9 cellular contexts compared by ENCODE assay signal in genomic region chr14:77158175-77158908, GRCh38. TPM values are rescaled to one million over a fixed set of nuclear protein-coding genes. Genes with fewer than 3 reads are reported as not detected.
DNase-seq lines count a peak whose midpoint lies in the region; ATAC-seq and TF ChIP-seq lines count a peak whose summit lies in the region.
"Had no signal": no experiment of that assay in that cellular context is flagged by ENCODE, and none has a peak within 500 bp of the region (broad histone marks: within the 10 kb centered on the region; RNA-seq: fewer than 3 reads in every experiment).

No MANE protein-coding gene starts in this region.

- no peak overlapping the region for H3K27ac Mint-ChIP-seq in stimulated activated memory B cell treated with anti-CD40 and anti-IgM and Interleukin-4, amounts not matched to agents 10 μg/mL and 1 μg/mL and 100 μg/mL, for 72 hours
- H3K27ac Mint-ChIP-seq: activated naive CD4-positive, alpha-beta T cell treated with anti-CD3 and anti-CD28 coated beads, Interleukin-2, amount 50 U/mL, for 24 hours had no signal

- H3K9me3 ChIP-seq in fibroblast of lung (ENCODE audit: control insufficient read depth, insufficient read depth, low read depth, low read length) (no peaks in the 10 kb centered on the region), osteoblast (ENCODE audit: low read depth, low read length) (no peaks in the 10 kb centered on the region)

- H3K79me2 ChIP-seq in fibroblast of lung (ENCODE audit: control insufficient read depth, insufficient read depth, low read length) (no peaks in the 10 kb centered on the region), osteoblast (ENCODE audit: insufficient read depth, low read length) (no peaks in the 10 kb centered on the region)

- H3K4me3 ChIP-seq in fibroblast of lung (replicated peaks in 1 of 4; ENCODE audit: control extremely low read depth in 1 of 4, insufficient read depth in 1 of 4, low read depth in 3 of 4, low read length in 4 of 4) (no peak overlapping the region), osteoblast (ENCODE audit: insufficient read depth, low read length) (no peak overlapping the region)

- peaks cover 74% of the 10 kb centered on the region for H3K27me3 Mint-ChIP-seq in stimulated activated memory B cell treated with anti-CD40 and anti-IgM and Interleukin-4, amounts not matched to agents 10 μg/mL and 1 μg/mL and 100 μg/mL, for 72 hours

- H2AFZ ChIP-seq in fibroblast of lung (ENCODE audit: low read length) = peak overlapping the region; percentile 9
- peak overlapping the region; percentile 13 for H2AFZ ChIP-seq in osteoblast (ENCODE audit: low read length)

- H3K4me1 Mint-ChIP-seq in stimulated activated memory B cell treated with anti-CD40 and anti-IgM and Interleukin-4, amounts not matched to agents 10 μg/mL and 1 μg/mL and 100 μg/mL, for 72 hours = no peaks in the 10 kb centered on the region
- H3K4me1 Mint-ChIP-seq: activated naive CD4-positive, alpha-beta T cell treated with anti-CD3 and anti-CD28 coated beads, Interleukin-2, amount 50 U/mL, for 24 hours had no signal

- H3K9ac ChIP-seq in fibroblast of lung (ENCODE audit: insufficient read depth, low read length) = no peak overlapping the region

- H3K4me3 Mint-ChIP-seq in stimulated activated memory B cell treated with anti-CD40 and anti-IgM and Interleukin-4, amounts not matched to agents 10 μg/mL and 1 μg/mL and 100 μg/mL, for 72 hours = no peak overlapping the region
- H3K4me3 Mint-ChIP-seq: activated naive CD4-positive, alpha-beta T cell treated with anti-CD3 and anti-CD28 coated beads, Interleukin-2, amount 50 U/mL, for 24 hours had no signal

- H3K4me2 ChIP-seq in fibroblast of lung (ENCODE audit: extremely low read depth, insufficient read depth, low read length) = peak overlapping the region; percentile 54
- H3K4me2 ChIP-seq in osteoblast (ENCODE audit: insufficient read depth, low read length) = peak overlapping the region; percentile 23

- peaks cover 3% of the 10 kb centered on the region for H3K4me1 ChIP-seq in fibroblast of lung (ENCODE audit: control insufficient read depth, extremely low read depth, insufficient read depth, low read length)
- H3K4me1 ChIP-seq in osteoblast (ENCODE audit: insufficient read depth, low read length) = peaks cover 3% of the 10 kb centered on the region

- H3K27ac ChIP-seq in fibroblast of lung (ENCODE audit: insufficient read depth, low read length) = no peak overlapping the region
- H3K27ac ChIP-seq in osteoblast (ENCODE audit: low read depth, low read length) = no peak overlapping the region

- H3K27me3 ChIP-seq in fibroblast of lung (ENCODE audit: control insufficient read depth, insufficient read depth, low read length) (peaks cover 13% of the 10 kb centered on the region), osteoblast (ENCODE audit: insufficient read depth, low read length) (peaks cover 15% of the 10 kb centered on the region)

- no peak for ATAC-seq in stimulated activated memory B cell treated with anti-CD40 and anti-IgM and Interleukin-4, amounts not matched to agents 10 μg/mL and 1 μg/mL and 100 μg/mL, for 72 hours

- H3K9me3 Mint-ChIP-seq in stimulated activated memory B cell treated with anti-CD40 and anti-IgM and Interleukin-4, amounts not matched to agents 10 μg/mL and 1 μg/mL and 100 μg/mL, for 72 hours = no peaks in the 10 kb centered on the region
- H3K9me3 Mint-ChIP-seq: activated naive CD4-positive, alpha-beta T cell treated with anti-CD3 and anti-CD28 coated beads, Interleukin-2, amount 50 U/mL, for 24 hours had no signal

- TF ChIP-seq CTCF in fibroblast of lung (conservative IDR thresholded peaks at IDR 0.05 in 1 of 2, IDR thresholded peaks at IDR 0.05 in 1 of 2; ENCODE audit: low read depth in 1 of 2, low read length in 2 of 2) = no peak
- TF ChIP-seq CTCF in osteoblast (IDR thresholded peaks at IDR 0.05; ENCODE audit: extremely low read depth, low read depth, low read length) = no peak
- no peak for TF ChIP-seq CTCF in GM20000 (IDR thresholded peaks at IDR 0.05; ENCODE audit: extremely low read depth, missing control alignments)

- no peaks in the 10 kb centered on the region for H3K36me3 Mint-ChIP-seq in stimulated activated memory B cell treated with anti-CD40 and anti-IgM and Interleukin-4, amounts not matched to agents 10 μg/mL and 1 μg/mL and 100 μg/mL, for 72 hours
- H3K36me3 Mint-ChIP-seq: activated naive CD4-positive, alpha-beta T cell treated with anti-CD3 and anti-CD28 coated beads, Interleukin-2, amount 50 U/mL, for 24 hours had no signal

- H4K20me1 ChIP-seq in fibroblast of lung (ENCODE audit: control insufficient read depth, extremely low read depth, insufficient read depth, low read length) (no peaks in the 10 kb centered on the region), osteoblast (ENCODE audit: insufficient read depth, low read length) (no peaks in the 10 kb centered on the region)

- H3K36me3 ChIP-seq in fibroblast of lung (ENCODE audit: control insufficient read depth, insufficient read depth, low read length) = no peaks in the 10 kb centered on the region
- no peaks in the 10 kb centered on the region for H3K36me3 ChIP-seq in osteoblast (ENCODE audit: insufficient read depth, low read length)

- DNase-seq in ELR (ENCODE audit: low read depth) = peak; percentile 72
- DNase-seq in NCI-H345 treated with DMSO at 0.1 percent for 48 hours (lab: John Stamatoyannopoulos, UW; ENCODE audit: unreplicated experiment) = peak; percentile 45
- peak; percentile 61 to 76 for DNase-seq in fibroblast of lung (ENCODE audit: low read depth in 2 of 2)
- peak; percentile 93 for DNase-seq in osteoblast (ENCODE audit: insufficient read length, low spot score, missing footprints)
- DNase-seq in NK-92 (lab: John Stamatoyannopoulos, UW; ENCODE audit: unreplicated experiment) = no peak
- no peak for DNase-seq in GM20000 (ENCODE audit: low spot score)
- no peak for DNase-seq in AML-193 (lab: John Stamatoyannopoulos, UW)

RNA-seq across cellular contexts. Expression of gene ZDHHC22, which starts 16.8 kb away (rescaled TPM):
- total RNA-seq in fibroblast of lung = not detected in 2 replicates
- polyA plus RNA-seq in fibroblast of lung = not detected in 2 replicates
- not detected in 2 replicates for polyA plus RNA-seq in fibroblast of lung (2012)
- polyA minus RNA-seq in fibroblast of lung (ENCODE audit: low replicate concordance) = not detected in 2 replicates
- total RNA-seq in osteoblast = not detected in 2 replicates

RNA-seq across cellular contexts. Expression of gene TMEM63C, which starts 23.3 kb away (rescaled TPM):
- total RNA-seq in fibroblast of lung (0.66 TPM in 1 of 2 replicates, not detected in the other), osteoblast (0.72 TPM in 1 of 2 replicates, not detected in the other)
- not detected in 2 replicates for polyA plus RNA-seq in fibroblast of lung
- not detected in 2 replicates for polyA plus RNA-seq in fibroblast of lung (2012)
- not detected in 2 replicates for polyA minus RNA-seq in fibroblast of lung (ENCODE audit: low replicate concordance)

Comparison
In these comparisons a context has a peak if more than half of its experiments do, and no peak if none do; other contexts are left out.
1. DNase-seq: peak in ELR (single experiment), NCI-H345 treated with DMSO at 0.1 percent for 48 hours (single experiment), fibroblast of lung (2 of 2) and osteoblast (single experiment); none in NK-92 (single experiment), GM20000 (single experiment) and AML-193 (0 of 2).